ENCODE assay signal across 4 cellular contexts in the genomic region with DNA sequence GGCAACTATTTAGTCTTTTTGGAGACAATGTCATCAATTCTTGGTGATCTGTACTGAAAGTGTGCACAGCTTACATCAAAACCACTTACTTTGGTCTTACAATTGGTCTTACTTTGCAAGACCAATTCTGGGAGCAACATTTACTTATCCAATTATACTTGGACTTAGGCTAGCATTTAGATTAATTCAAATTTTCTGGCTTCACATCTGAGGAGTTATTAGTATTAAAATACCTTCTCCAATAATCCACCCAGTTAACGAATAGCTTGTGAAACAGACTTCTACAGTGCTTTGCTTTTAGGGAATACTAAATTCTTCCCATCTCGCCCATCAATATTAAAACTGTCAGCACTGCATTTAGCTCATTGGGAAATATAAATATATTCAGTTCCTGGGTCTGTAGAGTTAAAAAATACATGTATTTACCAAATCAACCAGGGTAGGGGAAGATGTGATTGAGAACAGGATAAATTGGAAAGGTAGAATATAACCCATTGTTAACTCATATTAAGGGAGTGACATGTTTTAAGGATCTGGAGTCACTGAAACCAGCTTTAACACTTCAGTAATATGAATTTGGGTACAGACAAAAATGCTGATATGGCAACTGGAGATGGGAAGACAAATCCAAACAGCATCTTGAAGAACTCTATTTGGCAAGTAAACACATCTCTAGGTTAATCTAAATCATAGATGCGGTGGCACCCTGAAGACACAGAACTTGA.
TF ChIP-seq lines count a peak whose summit lies in the region.

No MANE protein-coding gene starts in this region.

TF ChIP-seq in SK-N-SH, 30 proteins besides CTCF, POLR2A, EP300 and RAD21:
- no peak for TF ChIP-seq TCF12 (IDR thresholded peaks at IDR 0.05)
- peak; percentile 1; the same call in 1 of the 2 replicates for TF ChIP-seq POLR2AphosphoS5 (IDR thresholded peaks at IDR 0.05; ENCODE audit: low read depth, low read length)
- TF ChIP-seq JUND (IDR thresholded peaks at IDR 0.05) = peak; percentile 3; the same call in 1 of the 2 replicates

TF ChIP-seq in SK-N-SH treated with all-trans-retinoic acid at 6 μM for 48 hours, 23 proteins besides CTCF, POLR2A, EP300 and RAD21 (continues in another document):
- TF ChIP-seq ZFP3 (CRISPR knock-in tag; IDR thresholded peaks at IDR 0.05) (no peak), TCF4 (CRISPR knock-in tag; IDR thresholded peaks at IDR 0.05; ENCODE audit: borderline replicate concordance) (no peak), GLIS3 (CRISPR knock-in tag; IDR thresholded peaks at IDR 0.05) (no peak), POU6F1 (CRISPR knock-in tag; IDR thresholded peaks at IDR 0.05; ENCODE audit: borderline replicate concordance, low read depth) (no peak), PATZ1 (CRISPR knock-in tag; IDR thresholded peaks at IDR 0.05; ENCODE audit: borderline replicate concordance) (no peak; the same call in 1 of the 2 replicates), BACH2 (CRISPR knock-in tag; IDR thresholded peaks at IDR 0.05; ENCODE audit: borderline replicate concordance) (no peak), TOX (CRISPR knock-in tag; IDR thresholded peaks at IDR 0.05; ENCODE audit: borderline replicate concordance) (no peak), CSDC2 (CRISPR knock-in tag; IDR thresholded peaks at IDR 0.05) (no peak), CREB5 (CRISPR knock-in tag; IDR thresholded peaks at IDR 0.05; ENCODE audit: low read depth) (no peak), SNAI2 (CRISPR knock-in tag; IDR thresholded peaks at IDR 0.05) (no peak), OSR1 (CRISPR knock-in tag; IDR thresholded peaks at IDR 0.05) (no peak)

TF ChIP-seq in GM12891, 5 proteins besides CTCF, POLR2A, EP300 and RAD21:
- TF ChIP-seq TAF1 (IDR thresholded peaks at IDR 0.05; ENCODE audit: low read depth, low read length) = no peak
- TF ChIP-seq PAX5 (IDR thresholded peaks at IDR 0.05; ENCODE audit: insufficient read depth, low read length, severe bottlenecking) = no peak
- TF ChIP-seq POU2F2 (IDR thresholded peaks at IDR 0.05; ENCODE audit: low read depth, low read length) = no peak
- TF ChIP-seq POLR2AphosphoS5 (IDR thresholded peaks at IDR 0.05; ENCODE audit: low read depth, low read length) = no peak
- TF ChIP-seq SPI1 (IDR thresholded peaks at IDR 0.05; ENCODE audit: low read depth, low read length) = no peak

TF ChIP-seq in PFSK-1, 5 proteins besides CTCF, POLR2A, EP300 and RAD21:
- TF ChIP-seq, protein P1, sequence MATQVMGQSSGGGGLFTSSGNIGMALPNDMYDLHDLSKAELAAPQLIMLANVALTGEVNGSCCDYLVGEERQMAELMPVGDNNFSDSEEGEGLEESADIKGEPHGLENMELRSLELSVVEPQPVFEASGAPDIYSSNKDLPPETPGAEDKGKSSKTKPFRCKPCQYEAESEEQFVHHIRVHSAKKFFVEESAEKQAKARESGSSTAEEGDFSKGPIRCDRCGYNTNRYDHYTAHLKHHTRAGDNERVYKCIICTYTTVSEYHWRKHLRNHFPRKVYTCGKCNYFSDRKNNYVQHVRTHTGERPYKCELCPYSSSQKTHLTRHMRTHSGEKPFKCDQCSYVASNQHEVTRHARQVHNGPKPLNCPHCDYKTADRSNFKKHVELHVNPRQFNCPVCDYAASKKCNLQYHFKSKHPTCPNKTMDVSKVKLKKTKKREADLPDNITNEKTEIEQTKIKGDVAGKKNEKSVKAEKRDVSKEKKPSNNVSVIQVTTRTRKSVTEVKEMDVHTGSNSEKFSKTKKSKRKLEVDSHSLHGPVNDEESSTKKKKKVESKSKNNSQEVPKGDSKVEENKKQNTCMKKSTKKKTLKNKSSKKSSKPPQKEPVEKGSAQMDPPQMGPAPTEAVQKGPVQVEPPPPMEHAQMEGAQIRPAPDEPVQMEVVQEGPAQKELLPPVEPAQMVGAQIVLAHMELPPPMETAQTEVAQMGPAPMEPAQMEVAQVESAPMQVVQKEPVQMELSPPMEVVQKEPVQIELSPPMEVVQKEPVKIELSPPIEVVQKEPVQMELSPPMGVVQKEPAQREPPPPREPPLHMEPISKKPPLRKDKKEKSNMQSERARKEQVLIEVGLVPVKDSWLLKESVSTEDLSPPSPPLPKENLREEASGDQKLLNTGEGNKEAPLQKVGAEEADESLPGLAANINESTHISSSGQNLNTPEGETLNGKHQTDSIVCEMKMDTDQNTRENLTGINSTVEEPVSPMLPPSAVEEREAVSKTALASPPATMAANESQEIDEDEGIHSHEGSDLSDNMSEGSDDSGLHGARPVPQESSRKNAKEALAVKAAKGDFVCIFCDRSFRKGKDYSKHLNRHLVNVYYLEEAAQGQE (IDR thresholded peaks at IDR 0.05; ENCODE audit: insufficient read depth in 1 of 2, low read depth in 2 of 2, low read length in 2 of 2) = no peak
- peak; percentile 56 for TF ChIP-seq POLR2AphosphoS5 (IDR thresholded peaks at IDR 0.05; ENCODE audit: low read depth, low read length)
